22 cellular contexts compared by ENCODE assay signal in genomic region chrX:63932006-63932405, GRCh38.
DNase-seq lines count a peak whose midpoint lies in the region; ATAC-seq and TF ChIP-seq lines count a peak whose summit lies in the region.
"Had no signal": no experiment of that assay in that cellular context is flagged by ENCODE, and none has a peak within 500 bp of the region (broad histone marks: within the 10 kb centered on the region; RNA-seq: fewer than 3 reads in every experiment).

No MANE protein-coding gene starts in this region.

- no peaks in the 10 kb centered on the region for H3K36me3 ChIP-seq in GM23248 (ENCODE audit: low read depth)
- H3K36me3 ChIP-seq: SJSA1 had no signal

- no peaks in the 10 kb centered on the region for H3K36me3 Mint-ChIP-seq in chondrocyte (ENCODE audit: low read depth)
- H3K36me3 Mint-ChIP-seq: CD14-positive monocyte, IgD-negative memory B cell, T-cell had no signal

- no peaks in the 10 kb centered on the region for H4K20me1 ChIP-seq in GM23248 (ENCODE audit: insufficient read depth)

- peaks cover 14% of the 10 kb centered on the region for H3K9me3 Mint-ChIP-seq in chondrocyte (ENCODE audit: low read depth)
- H3K9me3 Mint-ChIP-seq: IgD-negative memory B cell had no signal

- H3K4me1 Mint-ChIP-seq in chondrocyte (ENCODE audit: low read depth), result peaks cover 10% of the 10 kb centered on the region
- H3K4me1 Mint-ChIP-seq: CD14-positive monocyte, IgD-negative memory B cell, T-cell had no signal

- no peak for TF ChIP-seq POLR2A in NB4 (IDR thresholded peaks at IDR 0.05; ENCODE audit: extremely low read depth, insufficient read length)
- no peak for TF ChIP-seq POLR2A in GM18505 (IDR thresholded peaks at IDR 0.05; ENCODE audit: borderline replicate concordance, extremely low read depth, insufficient read depth, insufficient read length)

- no peak overlapping the region for H2AFZ ChIP-seq in GM23248

- H3K27ac Mint-ChIP-seq in chondrocyte (ENCODE audit: unreplicated experiment), result no peak overlapping the region
- H3K27ac Mint-ChIP-seq: CD14-positive monocyte, IgD-negative memory B cell, T-cell had no signal

- no peak overlapping the region for H3K27ac ChIP-seq in C4-2B
- no peak overlapping the region for H3K27ac ChIP-seq in GM23248
- H3K27ac ChIP-seq: SJSA1 had no signal

- H3K4me3 Mint-ChIP-seq in chondrocyte (ENCODE audit: unreplicated experiment), result no peak overlapping the region
- H3K4me3 Mint-ChIP-seq: CD14-positive monocyte, IgD-negative memory B cell, T-cell had no signal

- no peaks in the 10 kb centered on the region for H3K9me2 ChIP-seq in GM23248 (ENCODE audit: insufficient read depth)

- H3K4me3 ChIP-seq in GM23248, result no peak overlapping the region
- no peak overlapping the region for H3K4me3 ChIP-seq in NB4 (ENCODE audit: low read depth, low read length)
- H3K4me3 ChIP-seq: SJSA1 had no signal

- DNase-seq in GM23248 (peak; percentile 34), NB4 (ENCODE audit: low read depth) (peak; percentile 7), chondrocyte (ENCODE audit: low spot score) (no peak), activated gamma-delta T cell treated with Interleukin-2 at 50 U/mL for 16 hours (no peak)
- DNase-seq: Caco-2, DMS79 treated with DMSO at 0.1 percent for 48 hours, GF-D8, H7, NCI-H1092 treated with DMSO at 0.1 percent for 48 hours, NCI-H1694, NCI-H2171, NCI-H446 treated with DMSO at 0.1 percent for 48 hours, NCI-H774, OCI-M1, T-cell, T1000 had no signal

- no peak for ATAC-seq in HG03521 (IDR thresholded peaks at IDR 0.05; ENCODE audit: unreplicated experiment)
- ATAC-seq in GM18505 (IDR thresholded peaks at IDR 0.05; ENCODE audit: unreplicated experiment), result no peak
- ATAC-seq: T-cell had no signal

- H3K27me3 Mint-ChIP-seq in chondrocyte (ENCODE audit: low read depth), result no peaks in the 10 kb centered on the region

- no peaks in the 10 kb centered on the region for H3F3A ChIP-seq in GM23248 (ENCODE audit: insufficient read depth)

- in situ Hi-C loops in GM23248 (cut with MboI), result no loop called here

- 0 out of 2 replicates have a peak, but pooled peaks have one; percentile 3 for TF ChIP-seq CTCF in C4-2B (conservative IDR thresholded peaks at IDR 0.05)
- TF ChIP-seq CTCF in NB4 (IDR thresholded peaks at IDR 0.05; ENCODE audit: low read depth, low read length), result peak; percentile 8
- TF ChIP-seq CTCF in chondrocyte (IDR thresholded peaks at IDR 0.05), result peak; percentile 44

- no peaks in the 10 kb centered on the region for H3K27me3 ChIP-seq in GM23248 (replicated peaks; ENCODE audit: insufficient read depth)
- H3K27me3 ChIP-seq: SJSA1 had no signal

- no peaks in the 10 kb centered on the region for H3K4me1 ChIP-seq in GM23248 (ENCODE audit: insufficient read depth)
- H3K4me1 ChIP-seq: Caco-2, SJSA1 had no signal

- no peaks in the 10 kb centered on the region for H3K79me2 ChIP-seq in GM23248 (ENCODE audit: insufficient read depth)

- H3K9me3 ChIP-seq in GM23248 (ENCODE audit: low read depth), result no peaks in the 10 kb centered on the region
- H3K9me3 ChIP-seq: Caco-2, SJSA1 had no signal

- no peak overlapping the region for H3K9ac ChIP-seq in GM23248

- no peak overlapping the region for H3K4me2 ChIP-seq in GM23248 (ENCODE audit: unreplicated experiment)

- WGBS in GM23248 (ENCODE audit: low coverage in 1 of 2, low lambda C conversion rate in 2 of 2, missing lambda C conversion rate in 2 of 2), 2 experiments, result 38 to 63% methylated on average over 3 of the region's 3 CpGs

Comparison
In these comparisons a context has a peak if more than half of its experiments do, and no peak if none do; other contexts are left out.
1. DNase-seq: peak in GM23248 (single experiment) and NB4 (single experiment); none in chondrocyte (single experiment) and activated gamma-delta T cell treated with Interleukin-2 at 50 U/mL for 16 hours (single experiment).
2. Peak in every context shown above with its lines, with median percentiles within 50 percentile points of each other: CTCF ChIP-seq.